Comparison of ENCODE assay signal across 8 cellular contexts in the genomic region with DNA sequence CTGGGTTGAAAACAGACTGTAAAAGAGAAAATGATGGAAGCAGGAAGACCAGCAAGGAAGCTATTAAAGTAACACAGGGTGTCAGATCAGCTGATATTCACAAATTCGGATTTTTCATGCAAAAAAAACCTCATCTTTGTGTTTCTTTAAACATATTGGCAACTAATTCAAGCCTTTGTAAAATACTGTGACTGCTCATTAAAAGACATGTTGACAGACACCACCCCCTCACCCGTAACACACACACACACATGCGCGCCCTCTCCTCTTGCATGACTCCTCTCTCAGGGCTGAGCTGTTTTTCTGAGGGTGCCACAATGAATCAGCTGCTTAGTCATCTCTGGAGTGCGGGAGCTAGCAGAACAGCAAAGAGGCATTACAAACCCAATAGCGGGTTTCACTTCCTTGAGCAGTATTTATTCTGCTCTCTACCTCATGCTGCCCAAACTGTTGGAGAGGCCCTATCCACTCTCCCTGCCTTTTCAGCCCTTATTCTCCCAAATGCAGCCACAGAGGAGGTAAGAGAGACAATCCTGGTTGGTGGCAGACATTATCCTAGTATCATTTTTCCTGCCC. TPM values are rescaled to one million over a fixed set of nuclear protein-coding genes. Genes with fewer than 3 reads are reported as not detected.
DNase-seq lines count a peak whose midpoint lies in the region; ATAC-seq, FAIRE-seq and TF ChIP-seq lines count a peak whose summit lies in the region.

No MANE protein-coding gene starts in this region.

- peaks cover 33% of the 10 kb centered on the region for H3K4me1 ChIP-seq in CD4-positive, CD25-positive, alpha-beta regulatory T cell (ENCODE audit: control insufficient read depth, insufficient read depth, low read length, poor library complexity, severe bottlenecking)
- peaks cover 15% of the 10 kb centered on the region for H3K4me1 ChIP-seq in foreskin keratinocyte
- no peaks in the 10 kb centered on the region for H3K4me1 ChIP-seq in uterus

- H3K4me3 Mint-ChIP-seq in CD4-positive, CD25-positive, alpha-beta regulatory T cell = peak overlapping the region; percentile 46 to 59 (median 54)
- peak overlapping the region; percentile 54 to 75 for H3K4me3 Mint-ChIP-seq in activated T-cell treated with anti-CD3 and anti-CD28 coated beads, Interleukin-2, amount 50 U/mL, for 72 hours

- peaks cover 23 to 56% (median 34%) of the 10 kb centered on the region in 4 donors for H3K4me1 Mint-ChIP-seq in CD4-positive, CD25-positive, alpha-beta regulatory T cell
- peaks cover 63% of the 10 kb centered on the region for H3K4me1 Mint-ChIP-seq in activated T-cell treated with anti-CD3 and anti-CD28 coated beads, Interleukin-2, amount 50 U/mL, for 72 hours (ENCODE audit: low read depth)

- H3K27me3 Mint-ChIP-seq in CD4-positive, CD25-positive, alpha-beta regulatory T cell = no peaks in the 10 kb centered on the region
- H3K27me3 Mint-ChIP-seq in activated T-cell treated with anti-CD3 and anti-CD28 coated beads, Interleukin-2, amount 50 U/mL, for 72 hours (ENCODE audit: low read depth) = peaks cover 40% of the 10 kb centered on the region

- H3K4me3 ChIP-seq in CD4-positive, CD25-positive, alpha-beta regulatory T cell (ENCODE audit: low read depth, low read length) = peak overlapping the region; percentile 45
- no peak overlapping the region for H3K4me3 ChIP-seq in uterus

- peaks cover 0 to 1% (median 0%) of the 10 kb centered on the region in 7 donors for H3K9me3 Mint-ChIP-seq in CD4-positive, CD25-positive, alpha-beta regulatory T cell
- no peaks in the 10 kb centered on the region for H3K9me3 Mint-ChIP-seq in activated T-cell treated with anti-CD3 and anti-CD28 coated beads, Interleukin-2, amount 50 U/mL, for 72 hours

- ATAC-seq in CD4-positive, CD25-positive, alpha-beta regulatory T cell (ENCODE audit: low read depth in 2 of 2) = peak; percentile 96 to 97
- ATAC-seq in GM19463 (IDR thresholded peaks at IDR 0.05; ENCODE audit: unreplicated experiment) (peak; percentile 99), HG03521 (IDR thresholded peaks at IDR 0.05; ENCODE audit: unreplicated experiment) (peak; percentile 99), foreskin keratinocyte (peak; percentile 100)
- ATAC-seq in activated T-cell treated with anti-CD3 and anti-CD28 coated beads, Interleukin-2, amount 50 U/mL, for 72 hours (replicated peaks in 1 of 2) = peak; percentile 96 to 98

- TF ChIP-seq CTCF in foreskin keratinocyte (conservative IDR thresholded peaks at IDR 0.05) (no peak), uterus (IDR thresholded peaks at IDR 0.05) (no peak)

- H3K27me3 ChIP-seq in CD4-positive, CD25-positive, alpha-beta regulatory T cell (ENCODE audit: control insufficient read depth, insufficient read depth, low read length) = no peaks in the 10 kb centered on the region
- no peaks in the 10 kb centered on the region for H3K27me3 ChIP-seq in foreskin keratinocyte
- no peaks in the 10 kb centered on the region for H3K27me3 ChIP-seq in uterus

- H3K36me3 Mint-ChIP-seq in CD4-positive, CD25-positive, alpha-beta regulatory T cell = no peaks in the 10 kb centered on the region
- no peaks in the 10 kb centered on the region for H3K36me3 Mint-ChIP-seq in activated T-cell treated with anti-CD3 and anti-CD28 coated beads, Interleukin-2, amount 50 U/mL, for 72 hours (ENCODE audit: insufficient read depth in 2 of 2)

- intact Hi-C loops in uterus (cut with DNase I; ENCODE audit: low total_unique reads) = no loop called here

- peak; percentile 55 to 97 (median 79) for DNase-seq in CD4-positive, CD25-positive, alpha-beta regulatory T cell
- peak; percentile 96 for DNase-seq in RCC 7860 (ENCODE audit: low spot score)
- peak; percentile 92 to 94 for DNase-seq in activated T-cell treated with anti-CD3 and anti-CD28 coated beads, Interleukin-2, amount 50 U/mL, for 72 hours
- DNase-seq in foreskin keratinocyte = peak; percentile 92 to 96
- peak; percentile 60 for DNase-seq in pulmonary artery endothelial cell (ENCODE audit: low read depth, low spot score)
- DNase-seq in uterus = peak; percentile 58 to 83

- H3K36me3 ChIP-seq in CD4-positive, CD25-positive, alpha-beta regulatory T cell (ENCODE audit: control insufficient read depth, insufficient read depth, low read length) = no peaks in the 10 kb centered on the region
- H3K36me3 ChIP-seq in uterus = no peaks in the 10 kb centered on the region

- H3K27ac Mint-ChIP-seq in CD4-positive, CD25-positive, alpha-beta regulatory T cell = peak overlapping the region; percentile 59 to 91 (median 86)
- H3K27ac Mint-ChIP-seq in activated T-cell treated with anti-CD3 and anti-CD28 coated beads, Interleukin-2, amount 50 U/mL, for 72 hours = peak overlapping the region; percentile 12

- H3K9me3 ChIP-seq in CD4-positive, CD25-positive, alpha-beta regulatory T cell (ENCODE audit: control insufficient read depth in 2 of 2, low read length in 2 of 2) = no peaks in the 10 kb centered on the region
- no peaks in the 10 kb centered on the region for H3K9me3 ChIP-seq in uterus

- no peak for TF ChIP-seq POLR2A in uterus (IDR thresholded peaks at IDR 0.05)

- peak; percentile 98 for FAIRE-seq in RCC 7860 (lab: Jason Lieb, UNC)

- H3K27ac ChIP-seq in CD4-positive, CD25-positive, alpha-beta regulatory T cell (ENCODE audit: insufficient read depth, low read length, poor library complexity, severe bottlenecking) = peak overlapping the region; percentile 74
- peak overlapping the region; percentile 82 for H3K27ac ChIP-seq in foreskin keratinocyte
- H3K27ac ChIP-seq in uterus = peak overlapping the region; percentile 51 to 75

RNA-seq across cellular contexts. Expression of a gene that starts 35.8 kb away (rescaled TPM):
- total RNA-seq in CD4-positive, CD25-positive, alpha-beta regulatory T cell = not detected
- polyA plus RNA-seq in CD4-positive, CD25-positive, alpha-beta regulatory T cell = under 1 TPM in 3 of 4 donors, not detected in 1; 0.05 to 0.10 (median 0.07) TPM
- not detected for total RNA-seq in activated T-cell treated with anti-CD3 and anti-CD28 coated beads, Interleukin-2, amount 50 U/mL, for 72 hours
- total RNA-seq in foreskin keratinocyte (24.5 and 25.0 TPM in 2 replicates), pulmonary artery endothelial cell (20.5 and 30.5 TPM in 2 replicates), uterus (100 to 1,000 TPM in 2 of 4 donors, 10 to 100 TPM in 2; 29.7 to 207 (median 120) TPM)
- 15.7 and 17.0 TPM in 2 replicates for polyA plus RNA-seq in foreskin keratinocyte

Comparison
In these comparisons a context has a peak if more than half of its experiments do, and no peak if none do; other contexts are left out.
1. RNA of a gene that starts 35.8 kb away (total RNA-seq): 29.7 to 207 TPM in uterus, 24.5 to 25.0 TPM in foreskin keratinocyte and 20.5 to 30.5 TPM in pulmonary artery endothelial cell; not detected in activated T-cell treated with anti-CD3 and anti-CD28 coated beads, Interleukin-2, amount 50 U/mL, for 72 hours and not detected in CD4-positive, CD25-positive, alpha-beta regulatory T cell (single experiment); every median in the first group is over 10 times any median in the second.
2. Peak in every context shown above with its lines, with median percentiles within 50 percentile points of each other: ATAC-seq, DNase-seq and H3K27ac ChIP-seq.